Comparison of ENCODE assay signal across 19 cellular contexts in genomic region chr6:4817551-4817950, GRCh38. TPM values are rescaled to one million over a fixed set of nuclear protein-coding genes. Genes with fewer than 3 reads are reported as not detected.
A peak's percentile ranks its signal among the peaks of the same experiment; 100 is the strongest.
DNase-seq lines count a peak whose midpoint lies in the region; ATAC-seq and TF ChIP-seq lines count a peak whose summit lies in the region.
"Had no signal": no experiment of that assay in that cellular context is flagged by ENCODE, and none has a peak within 500 bp of the region (broad histone marks: within the 10 kb centered on the region; RNA-seq: fewer than 3 reads in every experiment).

No MANE protein-coding gene starts in this region.

- H3K27me3 ChIP-seq in PC-3 (ENCODE audit: low read length) = no peaks in the 10 kb centered on the region
- no peaks in the 10 kb centered on the region for H3K27me3 ChIP-seq in smooth muscle cell (ENCODE audit: low read depth)
- no peaks in the 10 kb centered on the region for H3K27me3 ChIP-seq in body of pancreas
- H3K27me3 ChIP-seq: MG63, SJCRH30 had no signal

- no peaks in the 10 kb centered on the region for H3K9me2 ChIP-seq in PC-3 (replicated peaks; ENCODE audit: low read length)

- no peak overlapping the region for H3K4me2 ChIP-seq in PC-3 (ENCODE audit: low read length)
- no peak overlapping the region for H3K4me2 ChIP-seq in smooth muscle cell
- H3K4me2 ChIP-seq: PC-9 had no signal

- H3K79me2 ChIP-seq in PC-3 (ENCODE audit: low read length) (peaks cover 100% of the 10 kb centered on the region), smooth muscle cell (ENCODE audit: low read depth) (peaks cover 100% of the 10 kb centered on the region)

- H4K20me1 ChIP-seq in PC-3 (ENCODE audit: low read length) (peaks cover 44% of the 10 kb centered on the region), smooth muscle cell (ENCODE audit: low read depth) (peaks cover 98% of the 10 kb centered on the region)

- BruUV-seq in PC-3 (replicated peaks; lab: Mats Ljungman, UMichigan) = no TSS peak

- no peak overlapping the region for H3K4me3 Mint-ChIP-seq in activated T-cell treated with anti-CD3 and anti-CD28 coated beads, Interleukin-2, amount 50 U/mL, for 24 hours
- H3K4me3 Mint-ChIP-seq: CD14-positive monocyte had no signal

- H3K27me3 Mint-ChIP-seq in activated T-cell treated with anti-CD3 and anti-CD28 coated beads, Interleukin-2, amount 50 U/mL, for 24 hours = no peaks in the 10 kb centered on the region

- DNase-seq in GM03348 (ENCODE audit: low spot score) (peak; percentile 29), PC-3 (peak; percentile 27), fibroblast of gingiva (ENCODE audit: low read depth) (peak; percentile 52), smooth muscle cell (lab: John Stamatoyannopoulos, UW; ENCODE audit: unreplicated experiment) (no peak), body of pancreas (no peak)
- no peak for DNase-seq in stimulated activated CD8-positive, alpha-beta memory T cell treated with anti-CD3 and anti-CD28 coated beads, Interleukin-4, amount 100 ng/mL, for 48 hours
- DNase-seq in activated T-cell treated with anti-CD3 and anti-CD28 coated beads, Interleukin-2, amount 50 U/mL, for 24 hours = no peak
- DNase-seq: ACHN, Karpas-422, MG63, NCI-H1048, NCI-H1436, NCI-H1930, NCI-H345, NCI-H526, PC-9, SJCRH30 had no signal

- H3K9me3 ChIP-seq in PC-3 (ENCODE audit: low read length) (no peaks in the 10 kb centered on the region), smooth muscle cell (replicated peaks; ENCODE audit: low read depth) (no peaks in the 10 kb centered on the region), body of pancreas (no peaks in the 10 kb centered on the region)
- H3K9me3 ChIP-seq: MG63, SJCRH30 had no signal

- H3K4me1 Mint-ChIP-seq in activated T-cell treated with anti-CD3 and anti-CD28 coated beads, Interleukin-2, amount 50 U/mL, for 24 hours (ENCODE audit: low read depth) = peaks cover 72% of the 10 kb centered on the region

- TF ChIP-seq CTCF in PC-3 (conservative IDR thresholded peaks at IDR 0.05; ENCODE audit: low read depth, low read length) = no peak
- TF ChIP-seq CTCF in smooth muscle cell (IDR thresholded peaks at IDR 0.05; ENCODE audit: borderline replicate concordance, insufficient read depth, poor library complexity, severe bottlenecking) = no peak
- TF ChIP-seq CTCF in body of pancreas (IDR thresholded peaks at IDR 0.05) = no peak

- H3K27ac ChIP-seq in PC-3 (ENCODE audit: low read length) = no peak overlapping the region
- peak overlapping the region; percentile 40 for H3K27ac ChIP-seq in smooth muscle cell (ENCODE audit: low read depth)
- H3K27ac ChIP-seq in body of pancreas = no peak overlapping the region
- H3K27ac ChIP-seq: HL-60, PC-9, SJCRH30 had no signal

- H3K9me3 Mint-ChIP-seq in activated T-cell treated with anti-CD3 and anti-CD28 coated beads, Interleukin-2, amount 50 U/mL, for 24 hours = peaks cover 7% of the 10 kb centered on the region

- H3K36me3 ChIP-seq in PC-3 (ENCODE audit: low read depth, low read length) (no peaks in the 10 kb centered on the region), smooth muscle cell (ENCODE audit: low read depth) (no peaks in the 10 kb centered on the region), body of pancreas (replicated peaks in 1 of 2; ENCODE audit: insufficient read depth in 1 of 2, low read depth in 2 of 2) (no peaks in the 10 kb centered on the region)
- H3K36me3 ChIP-seq: MG63, SJCRH30 had no signal

- H3F3A ChIP-seq in PC-3 (ENCODE audit: low read length, unreplicated experiment) = no peaks in the 10 kb centered on the region
- no peaks in the 10 kb centered on the region for H3F3A ChIP-seq in smooth muscle cell (ENCODE audit: low read depth)

- H3K9ac ChIP-seq in PC-3 (ENCODE audit: low read length) = no peak overlapping the region
- H3K9ac ChIP-seq in smooth muscle cell (ENCODE audit: low read depth) = no peak overlapping the region

- POLR2A ChIA-PET in PC-3 (lab: Charles Lee; ENCODE audit: unreplicated experiment) = no interaction called here

- H3K4me3 ChIP-seq in PC-3 (ENCODE audit: low read length) (no peak overlapping the region), smooth muscle cell (no peak overlapping the region), body of pancreas (no peak overlapping the region)
- H3K4me3 ChIP-seq: MG63, PC-9, SJCRH30 had no signal

- no peak for ATAC-seq in PC-3
- ATAC-seq in body of pancreas = no peak

- H2AFZ ChIP-seq in PC-3 (ENCODE audit: low read length) = no peak overlapping the region
- no peak overlapping the region for H2AFZ ChIP-seq in smooth muscle cell (ENCODE audit: low read depth)
- H2AFZ ChIP-seq: PC-9 had no signal

- WGBS in smooth muscle cell (ENCODE audit: low lambda C conversion rate) = 77% methylated on average over 4 of the region's 4 CpGs
- WGBS in body of pancreas, 2 donors = 64 to 69% methylated on average over 4 of the region's 4 CpGs

- H3K4me1 ChIP-seq in PC-3 (ENCODE audit: insufficient read depth, low read length) = peaks cover 6% of the 10 kb centered on the region; the same call in 1 of the 2 replicates
- no peaks in the 10 kb centered on the region for H3K4me1 ChIP-seq in smooth muscle cell (ENCODE audit: low read depth)
- no peaks in the 10 kb centered on the region for H3K4me1 ChIP-seq in body of pancreas
- H3K4me1 ChIP-seq: SJCRH30 had no signal

- no peak for TF ChIP-seq POLR2A in body of pancreas (IDR thresholded peaks at IDR 0.05)

- intact Hi-C loops in PC-3 (cut with micrococcal nuclease) = no loop called here
- intact Hi-C loops in body of pancreas (cut with DNase I) = no loop called here

- H3K36me3 Mint-ChIP-seq in activated T-cell treated with anti-CD3 and anti-CD28 coated beads, Interleukin-2, amount 50 U/mL, for 24 hours (ENCODE audit: low read depth) = peaks cover 8% of the 10 kb centered on the region

- H3K27ac Mint-ChIP-seq in activated T-cell treated with anti-CD3 and anti-CD28 coated beads, Interleukin-2, amount 50 U/mL, for 24 hours = no peak overlapping the region

- CTCF ChIA-PET in PC-3 (lab: Charles Lee) = no interaction called here

RNA-seq across cellular contexts. Expression of gene CDYL, which starts 41.3 kb away (rescaled TPM):
- total RNA-seq in PC-3 (2014; rRNA removed) (34.4 and 38.4 TPM in 2 replicates), smooth muscle cell (34.5 and 49.9 TPM in 2 replicates), body of pancreas (1 to 10 TPM; 6.6 to 8.0 TPM)
- 28.7 and 37.2 TPM in 2 replicates for polyA plus RNA-seq in smooth muscle cell

Comparison
In these comparisons a context has a peak if more than half of its experiments do, and no peak if none do; other contexts are left out.
1. DNase-seq: peak in GM03348 (single experiment), PC-3 (single experiment) and fibroblast of gingiva (single experiment); none in smooth muscle cell (single experiment), stimulated activated CD8-positive, alpha-beta memory T cell treated with anti-CD3 and anti-CD28 coated beads, Interleukin-4, amount 100 ng/mL, for 48 hours (single experiment), activated T-cell treated with anti-CD3 and anti-CD28 coated beads, Interleukin-2, amount 50 U/mL, for 24 hours (single experiment) and body of pancreas (0 of 4).